ENCODE assay signal across 8 cellular contexts in the genomic region with DNA sequence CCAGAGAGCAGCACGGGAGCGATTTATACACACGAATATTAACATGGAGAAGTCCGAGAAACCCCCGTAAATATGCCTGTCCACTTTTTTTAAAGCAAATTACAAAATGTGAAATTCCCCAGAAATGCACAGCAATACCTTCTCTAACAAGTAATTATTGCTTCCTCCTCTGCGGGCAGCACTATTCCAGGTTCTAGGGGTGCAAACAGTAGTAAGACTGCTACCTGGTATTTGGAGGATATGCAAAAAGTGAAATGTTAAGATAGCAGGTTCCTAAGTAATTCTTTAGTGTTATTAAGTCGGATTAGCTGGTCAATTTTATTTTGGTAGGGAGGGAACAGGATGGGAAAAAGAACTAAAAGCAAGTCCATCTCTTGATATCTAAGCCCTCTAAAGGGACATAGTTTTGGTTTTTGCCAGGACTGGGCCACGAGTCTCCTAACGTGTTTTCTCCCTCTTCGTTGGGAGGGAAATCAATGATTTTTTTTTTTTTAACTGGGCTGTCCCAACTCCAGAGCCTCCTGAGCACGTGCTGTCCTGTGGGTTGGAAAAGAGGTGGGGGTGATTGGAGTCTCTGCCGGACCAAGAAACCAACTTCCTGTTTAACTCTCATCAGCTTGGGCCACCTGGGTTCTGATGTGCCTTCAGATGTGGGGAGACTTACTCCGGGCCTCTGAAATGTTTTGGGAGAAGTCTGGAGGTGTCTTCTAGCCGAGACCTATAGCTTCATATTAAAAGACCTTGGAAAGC. TPM values are rescaled to one million over a fixed set of nuclear protein-coding genes. Genes with fewer than 3 reads are reported as not detected.
A peak's percentile ranks its signal among the peaks of the same experiment; 100 is the strongest.
DNase-seq lines count a peak whose midpoint lies in the region; ATAC-seq and TF ChIP-seq lines count a peak whose summit lies in the region.

No MANE protein-coding gene starts in this region.

- intact Hi-C loops in Caco-2 (cut with micrococcal nuclease; ENCODE audit: unreplicated experiment), result loop anchor here (2.0 kb wide), 1 partner anchor 17 kb away; no protein-coding TSS in a partner anchor
- intact Hi-C loops in breast epithelium (cut with DNase I; ENCODE audit: low total_unique reads), result no loop called here

- no peak overlapping the region for H3K4me3 ChIP-seq in Caco-2 (ENCODE audit: low read depth, low read length)
- H3K4me3 ChIP-seq in Loucy (ENCODE audit: low read length, poor library complexity, severe bottlenecking), result peak overlapping the region; percentile 99
- H3K4me3 ChIP-seq in breast epithelium, result peak overlapping the region; percentile 64 to 100 (median 92)

- H3K27ac ChIP-seq in breast epithelium, result peak overlapping the region; percentile 78 to 97

- CTCF ChIA-PET in Caco-2 (lab: Charles Lee), result interaction anchor here (0.7 kb wide), 1 partner anchor 17 kb away, joined by 4 read pairs; no protein-coding TSS in a partner anchor

- no peaks in the 10 kb centered on the region for H3F3A ChIP-seq in Loucy (ENCODE audit: low read depth)

- POLR2A ChIA-PET in Caco-2 (lab: Charles Lee), result interaction anchor here (0.6 to 3.2 kb wide), 4 partner anchors 9 to 139 kb away, joined by 6 to 42 read pairs (median 14); no protein-coding TSS in a partner anchor

- peak in 1 of 2 experiments; percentile 46 for DNase-seq in Caco-2
- peak in 1 of 2 donors; percentile 46 for DNase-seq in breast epithelium (ENCODE audit: low spot score in 2 of 2)
- DNase-seq in natural killer cell treated with Interleukin-12 subunit alpha and Interleukin-12 subunit beta and Interleukin-15 and Interleukin-18, amount 100 ng/mL, for 72 hours (ENCODE audit: low spot score), result no peak
- no peak for DNase-seq in amniotic stem cell (lab: John Stamatoyannopoulos, UW)
- DNase-seq in islet precursor cell, result no peak

- H3K4me1 ChIP-seq in Caco-2, result peaks cover 16% of the 10 kb centered on the region
- peaks cover 28% of the 10 kb centered on the region for H3K4me1 ChIP-seq in Loucy (ENCODE audit: insufficient read depth, low read length, poor library complexity, severe bottlenecking)
- H3K4me1 ChIP-seq in breast epithelium, result no peaks in the 10 kb centered on the region

- peaks cover 19% of the 10 kb centered on the region for H3K4me1 Mint-ChIP-seq in Caco-2 (ENCODE audit: low read depth, unreplicated experiment)
- peaks cover 16 to 31% of the 10 kb centered on the region in 2 donors for H3K4me1 Mint-ChIP-seq in natural killer cell treated with Interleukin-12 subunit alpha and Interleukin-12 subunit beta and Interleukin-15 and Interleukin-18, amount 100 ng/mL, for 72 hours (ENCODE audit: low read depth in 2 of 2)

- H3K4me2 ChIP-seq in Loucy (ENCODE audit: low read depth, low read length, poor library complexity, severe bottlenecking), result peak overlapping the region; percentile 100

- peak overlapping the region; percentile 82 for H3K27ac Mint-ChIP-seq in Caco-2 (ENCODE audit: unreplicated experiment)
- peak overlapping the region; percentile 92 to 100 for H3K27ac Mint-ChIP-seq in natural killer cell treated with Interleukin-12 subunit alpha and Interleukin-12 subunit beta and Interleukin-15 and Interleukin-18, amount 100 ng/mL, for 72 hours

- no peaks in the 10 kb centered on the region for H3K9me3 ChIP-seq in Caco-2
- H3K9me3 ChIP-seq in Loucy (ENCODE audit: insufficient read depth, low read depth, low read length), result no peaks in the 10 kb centered on the region
- no peaks in the 10 kb centered on the region for H3K9me3 ChIP-seq in breast epithelium

- H3K27me3 ChIP-seq in Caco-2 (replicated peaks; ENCODE audit: control insufficient read depth, insufficient read depth, low read length) (no peaks in the 10 kb centered on the region), Loucy (ENCODE audit: insufficient read depth, low read length, poor library complexity, severe bottlenecking) (peaks cover 15% of the 10 kb centered on the region), breast epithelium (no peaks in the 10 kb centered on the region)

- peaks cover 75% of the 10 kb centered on the region for H3K79me2 ChIP-seq in Loucy (ENCODE audit: insufficient read depth, low read length)

- H3K36me3 Mint-ChIP-seq in Caco-2 (ENCODE audit: insufficient read depth, unreplicated experiment), result peaks cover 39% of the 10 kb centered on the region
- H3K36me3 Mint-ChIP-seq in natural killer cell treated with Interleukin-12 subunit alpha and Interleukin-12 subunit beta and Interleukin-15 and Interleukin-18, amount 100 ng/mL, for 72 hours, result peaks cover 26% of the 10 kb centered on the region

- BruUV-seq in Caco-2 (replicated peaks; lab: Mats Ljungman, UMichigan), result no TSS peak

- H3K9ac ChIP-seq in Loucy (ENCODE audit: low read depth, low read length, poor library complexity, severe bottlenecking), result peak overlapping the region; percentile 99

- no peak for ATAC-seq in natural killer cell treated with Interleukin-12 subunit alpha and Interleukin-12 subunit beta and Interleukin-15 and Interleukin-18, amount 100 ng/mL, for 72 hours
- ATAC-seq in GM18861 (IDR thresholded peaks at IDR 0.05; ENCODE audit: unreplicated experiment), result no peak
- no peak for ATAC-seq in HG02759 (IDR thresholded peaks at IDR 0.05; ENCODE audit: unreplicated experiment)

- H3K36me3 ChIP-seq in Caco-2 (ENCODE audit: control insufficient read depth, insufficient read depth, low read length), result no peaks in the 10 kb centered on the region; the same call in 1 of the 2 replicates
- peaks cover 16% of the 10 kb centered on the region for H3K36me3 ChIP-seq in Loucy (ENCODE audit: insufficient read depth, low read length)
- no peaks in the 10 kb centered on the region for H3K36me3 ChIP-seq in breast epithelium

- H3K4me3 Mint-ChIP-seq in Caco-2 (ENCODE audit: unreplicated experiment), result peak overlapping the region; percentile 93
- peak overlapping the region; percentile 94 for H3K4me3 Mint-ChIP-seq in natural killer cell treated with Interleukin-12 subunit alpha and Interleukin-12 subunit beta and Interleukin-15 and Interleukin-18, amount 100 ng/mL, for 72 hours

- TF ChIP-seq POLR2A in breast epithelium (IDR thresholded peaks at IDR 0.05), result no peak

- H3K9me3 Mint-ChIP-seq in Caco-2 (ENCODE audit: unreplicated experiment), result no peaks in the 10 kb centered on the region
- H3K9me3 Mint-ChIP-seq in natural killer cell treated with Interleukin-12 subunit alpha and Interleukin-12 subunit beta and Interleukin-15 and Interleukin-18, amount 100 ng/mL, for 72 hours, result no peaks in the 10 kb centered on the region

- no peak overlapping the region for H2AFZ ChIP-seq in Loucy (ENCODE audit: low read length)

- no peaks in the 10 kb centered on the region for H3K9me2 ChIP-seq in Loucy (replicated peaks; ENCODE audit: low read depth, low read length)

- peaks cover 26% of the 10 kb centered on the region for H4K20me1 ChIP-seq in Loucy (ENCODE audit: insufficient read depth, low read length, poor library complexity, severe bottlenecking)

- TF ChIP-seq CTCF in Caco-2 (IDR thresholded peaks at IDR 0.05; ENCODE audit: insufficient read depth in 1 of 2, low read depth in 1 of 2, low read length in 1 of 2, severe bottlenecking in 1 of 2, unreplicated experiment in 1 of 2) (no peak), Loucy (conservative IDR thresholded peaks at IDR 0.05; ENCODE audit: low read length) (no peak), breast epithelium (IDR thresholded peaks at IDR 0.05) (no peak)

- no peaks in the 10 kb centered on the region for H3K27me3 Mint-ChIP-seq in Caco-2 (ENCODE audit: insufficient read depth, unreplicated experiment)
- no peaks in the 10 kb centered on the region for H3K27me3 Mint-ChIP-seq in natural killer cell treated with Interleukin-12 subunit alpha and Interleukin-12 subunit beta and Interleukin-15 and Interleukin-18, amount 100 ng/mL, for 72 hours

RNA-seq across cellular contexts. Expression of a gene that starts 1.7 kb away (rescaled TPM):
- total RNA-seq in Caco-2 (2022), result 215 and 225 TPM in 2 replicates
- 1,000 to 10,000 TPM in 2 of 3 donors, 100 to 1,000 TPM in 1; 156 to 1,772 (median 1,383) TPM for total RNA-seq in breast epithelium
- total RNA-seq in natural killer cell treated with Interleukin-12 subunit alpha and Interleukin-12 subunit beta and Interleukin-15 and Interleukin-18, amount 100 ng/mL, for 72 hours, result 100 to 1,000 TPM; 287 to 560 TPM

RNA-seq across cellular contexts. Expression of a gene that starts 29.5 kb away (rescaled TPM):
- 27.8 and 33.1 TPM in 2 replicates for total RNA-seq in Caco-2 (2022)
- total RNA-seq in breast epithelium, result 10 to 100 TPM; 19.5 to 33.5 (median 23.9) TPM
- total RNA-seq in natural killer cell treated with Interleukin-12 subunit alpha and Interleukin-12 subunit beta and Interleukin-15 and Interleukin-18, amount 100 ng/mL, for 72 hours, result 10 to 100 TPM; 35.3 to 43.4 TPM
